ENCODE assay signal across 16 cellular contexts in the genomic region with DNA sequence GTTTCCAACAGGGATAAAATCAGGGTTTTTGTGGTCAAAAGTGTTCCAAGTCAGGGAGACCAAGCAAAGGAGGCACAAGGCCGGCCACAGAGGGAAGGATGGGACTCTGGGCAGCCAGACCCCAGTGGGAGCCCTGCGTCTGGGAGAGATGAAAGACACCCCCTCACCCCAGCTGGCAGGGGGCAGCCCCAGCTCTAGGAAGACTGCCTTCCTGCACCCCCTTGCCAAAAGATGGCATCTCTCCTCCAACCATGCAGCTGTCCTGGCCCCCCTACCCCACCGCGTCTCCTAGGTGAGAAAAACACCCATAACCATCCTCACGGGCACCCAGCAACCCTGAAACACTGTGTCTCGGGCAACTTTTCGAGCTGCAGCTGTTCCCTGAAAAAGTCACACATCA. TPM values are rescaled to one million over a fixed set of nuclear protein-coding genes. Genes with fewer than 3 reads are reported as not detected.
DNase-seq lines count a peak whose midpoint lies in the region; ATAC-seq, FAIRE-seq and TF ChIP-seq lines count a peak whose summit lies in the region.
"Had no signal": no experiment of that assay in that cellular context is flagged by ENCODE, and none has a peak within 500 bp of the region (broad histone marks: within the 10 kb centered on the region; RNA-seq: fewer than 3 reads in every experiment).

No MANE protein-coding gene starts in this region.

- no peak overlapping the region for H3K18ac ChIP-seq in IMR-90 (ENCODE audit: low read depth, low read length)

- peak overlapping the region; percentile 67 for H2AK9ac ChIP-seq in IMR-90 (replicated peaks; ENCODE audit: low read depth, low read length, poor library complexity)

- H3K9me3 Mint-ChIP-seq in astrocyte (ENCODE audit: unreplicated experiment) (no peaks in the 10 kb centered on the region), memory B cell (no peaks in the 10 kb centered on the region)
- H3K9me3 Mint-ChIP-seq in activated T-helper 17 cell treated with anti-CD3 and anti-CD28 coated beads, Interleukin-2, amount 50 U/mL, for 72 hours, result no peaks in the 10 kb centered on the region
- H3K9me3 Mint-ChIP-seq: activated CD8-positive, alpha-beta T cell treated with anti-CD3 and anti-CD28 coated beads for 36 hours; CD8-positive, alpha-beta memory T cell; natural killer cell had no signal

- WGBS in IMR-90 (ENCODE audit: extremely low coverage in 2 of 2, insufficient read length in 1 of 2), 2 experiments, result no CpG with 5 or more reads among the region's 7 CpGs
- 71 to 85% (median 78%) methylated on average over 7 of the region's 7 CpGs for WGBS in stomach, 5 donors

- H4K20me1 ChIP-seq in IMR-90 (ENCODE audit: insufficient read depth, low read length) (peaks cover 4% of the 10 kb centered on the region; the same call in 1 of the 2 replicates), astrocyte (ENCODE audit: insufficient read depth, low read length) (peaks cover 14% of the 10 kb centered on the region)

- no peak for DNase-seq in IMR-90
- no peak for DNase-seq in astrocyte (ENCODE audit: low read depth)
- no peak for DNase-seq in memory B cell (ENCODE audit: low spot score in 2 of 2)
- no peak for DNase-seq in stomach
- no peak for DNase-seq in GM03348 (ENCODE audit: low spot score)
- no peak for DNase-seq in NCI-H345 (lab: John Stamatoyannopoulos, UW)
- no peak for DNase-seq in COR-L47 (lab: John Stamatoyannopoulos, UW)
- DNase-seq: activated CD8-positive, alpha-beta T cell treated with anti-CD3 and anti-CD28 coated beads for 36 hours; activated naive CD4-positive, alpha-beta T cell treated with anti-CD3 and anti-CD28 coated beads, Interleukin-2, amount 50 U/mL, for 16 hours; CD8-positive, alpha-beta memory T cell; effector CD4-positive, alpha-beta T cell; MG63; natural killer cell; stimulated activated CD4-positive, alpha-beta T cell treated with anti-CD3 and anti-CD28 coated beads, Interleukin-4, amount 100 ng/mL, for 4 hours; testis had no signal

- H3K79me2 ChIP-seq in astrocyte (ENCODE audit: insufficient read depth, low read length), result peaks cover 27% of the 10 kb centered on the region

- intact Hi-C loops in IMR-90 (cut with micrococcal nuclease), result no loop called here
- intact Hi-C loops in stomach (cut with DNase I; ENCODE audit: low total_unique reads), result no loop called here

- H3K14ac ChIP-seq in IMR-90 (replicated peaks; ENCODE audit: low read depth, low read length), result 0 out of 2 replicates have a peak overlapping the region, but pooled peaks have one; percentile 20

- H3K27ac Mint-ChIP-seq in astrocyte (ENCODE audit: unreplicated experiment), result peak overlapping the region; percentile 96
- no peak overlapping the region for H3K27ac Mint-ChIP-seq in memory B cell
- H3K27ac Mint-ChIP-seq in activated T-helper 17 cell treated with anti-CD3 and anti-CD28 coated beads, Interleukin-2, amount 50 U/mL, for 72 hours, result no peak overlapping the region
- H3K27ac Mint-ChIP-seq: activated CD8-positive, alpha-beta T cell treated with anti-CD3 and anti-CD28 coated beads for 36 hours; CD8-positive, alpha-beta memory T cell; natural killer cell had no signal

- peaks cover 54 to 76% of the 10 kb centered on the region in 2 experiments for H3K79me1 ChIP-seq in IMR-90 (ENCODE audit: low read depth in 1 of 2, low read length in 2 of 2)

- CTCF ChIA-PET in IMR-90 (lab: Yijun Ruan, JAX), result interaction anchor here (0.7 kb wide), 1 partner anchor 78 kb away, joined by 4 read pairs; no protein-coding TSS in a partner anchor

- H2BK15ac ChIP-seq in IMR-90 (ENCODE audit: low read depth, low read length), result no peak overlapping the region

- no peak overlapping the region for H3K4me2 ChIP-seq in IMR-90 (ENCODE audit: low read depth, low read length)
- H3K4me2 ChIP-seq in astrocyte (ENCODE audit: low read length), result peak overlapping the region; percentile 64

- H3K4me1 ChIP-seq in IMR-90 (ENCODE audit: control insufficient read depth, insufficient read depth, low read length) (peaks cover 32% of the 10 kb centered on the region), astrocyte (ENCODE audit: insufficient read depth, low read length) (peaks cover 26% of the 10 kb centered on the region), stomach (peaks cover 67 to 93% (median 80%) of the 10 kb centered on the region in 4 donors)

- H3K27me3 Mint-ChIP-seq in astrocyte (ENCODE audit: low read depth, unreplicated experiment), result no peaks in the 10 kb centered on the region
- H3K27me3 Mint-ChIP-seq in memory B cell, result peaks cover 9% of the 10 kb centered on the region
- H3K27me3 Mint-ChIP-seq in activated T-helper 17 cell treated with anti-CD3 and anti-CD28 coated beads, Interleukin-2, amount 50 U/mL, for 72 hours, result no peaks in the 10 kb centered on the region

- H2AK5ac ChIP-seq in IMR-90 (ENCODE audit: low read depth, low read length), result peak overlapping the region; percentile 75

- H3K4ac ChIP-seq in IMR-90 (ENCODE audit: low read depth, low read length), result peak overlapping the region; percentile 61

- no peak for TF ChIP-seq RAD21 in IMR-90 (IDR thresholded peaks at IDR 0.05; ENCODE audit: low read length)

- ATAC-seq in IMR-90 (ENCODE audit: low read depth), result no peak
- no peak for ATAC-seq in memory B cell (ENCODE audit: low read depth)
- no peak for ATAC-seq in activated T-helper 17 cell treated with anti-CD3 and anti-CD28 coated beads, Interleukin-2, amount 50 U/mL, for 72 hours (replicated peaks)
- ATAC-seq: activated CD8-positive, alpha-beta T cell treated with anti-CD3 and anti-CD28 coated beads for 36 hours had no signal

- H3K56ac ChIP-seq in IMR-90 (ENCODE audit: extremely low read depth, insufficient read depth, low read length), result no peak overlapping the region

- no peak overlapping the region for H3K9ac ChIP-seq in IMR-90 (ENCODE audit: low read depth, low read length)
- H3K9ac ChIP-seq in astrocyte (ENCODE audit: low read length), result no peak overlapping the region

- no TSS peak for BruUV-seq in IMR-90 (replicated peaks; lab: Mats Ljungman, UMichigan)

- dilution Hi-C loops in IMR-90 (cut with HindIII; ENCODE audit: low sequenced_read_pairs, unreplicated experiment), result no loop called here

- H2BK20ac ChIP-seq in IMR-90 (ENCODE audit: low read depth, low read length), result peak overlapping the region; percentile 23; the same call in 1 of the 2 replicates

- no peak for TF ChIP-seq CTCF in IMR-90 (conservative IDR thresholded peaks at IDR 0.05; ENCODE audit: low read depth, low read length)
- TF ChIP-seq CTCF in astrocyte (IDR thresholded peaks at IDR 0.05; ENCODE audit: insufficient read depth, low read depth, low read length), result no peak
- no peak for TF ChIP-seq CTCF in stomach (IDR thresholded peaks at IDR 0.05)

- H3K9me3 ChIP-seq in IMR-90 (ENCODE audit: control insufficient read depth, insufficient read depth, low read length) (no peaks in the 10 kb centered on the region), astrocyte (ENCODE audit: insufficient read depth, low read depth, low read length) (no peaks in the 10 kb centered on the region), stomach (no peaks in the 10 kb centered on the region)
- H3K9me3 ChIP-seq: MG63, testis had no signal

- no peak for FAIRE-seq in astrocyte (lab: Jason Lieb, UNC)

- no peak for TF ChIP-seq EP300 in stomach (IDR thresholded peaks at IDR 0.05)

- POLR2A ChIA-PET in IMR-90 (lab: Charles Lee; ENCODE audit: unreplicated experiment), result interaction anchor here (1.4 kb wide), 1 partner anchor 11 kb away, joined by 6 read pairs; no protein-coding TSS in a partner anchor

- H3K36me3 ChIP-seq in IMR-90 (ENCODE audit: control insufficient read depth, insufficient read depth, low read length), result peaks cover 2% of the 10 kb centered on the region; the same call in 1 of the 2 replicates
- H3K36me3 ChIP-seq in astrocyte (ENCODE audit: insufficient read depth, low read length), result no peaks in the 10 kb centered on the region
- H3K36me3 ChIP-seq in stomach, result no peaks in the 10 kb centered on the region

- H3K4me1 Mint-ChIP-seq in astrocyte (ENCODE audit: low read depth, unreplicated experiment) (peaks cover 51% of the 10 kb centered on the region), memory B cell (peaks cover 46% of the 10 kb centered on the region)
- peaks cover 5% of the 10 kb centered on the region for H3K4me1 Mint-ChIP-seq in activated T-helper 17 cell treated with anti-CD3 and anti-CD28 coated beads, Interleukin-2, amount 50 U/mL, for 72 hours

- H2BK5ac ChIP-seq in IMR-90 (ENCODE audit: low read depth, low read length, poor library complexity, severe bottlenecking), result no peak overlapping the region

- TF ChIP-seq POLR2A in IMR-90 (IDR thresholded peaks at IDR 0.05; ENCODE audit: low read depth, low read length) (no peak), stomach (IDR thresholded peaks at IDR 0.05) (no peak)

- H4K5ac ChIP-seq in IMR-90 (ENCODE audit: low read depth, low read length), result peak overlapping the region; percentile 20; the same call in 1 of the 2 replicates

- H3K4me3 ChIP-seq in IMR-90 (ENCODE audit: insufficient read depth, low read depth, low read length), result no peak overlapping the region
- no peak overlapping the region for H3K4me3 ChIP-seq in astrocyte (ENCODE audit: insufficient read depth, low read depth, low read length)
- no peak overlapping the region for H3K4me3 ChIP-seq in stomach
- H3K4me3 ChIP-seq: MG63, testis had no signal

- H2BK120ac ChIP-seq in IMR-90 (ENCODE audit: low read depth, low read length), result peak overlapping the region; percentile 61; the same call in 1 of the 2 replicates

- H3K23ac ChIP-seq in IMR-90 (ENCODE audit: low read depth, low read length), result no peak overlapping the region

- H3K9me1 ChIP-seq in IMR-90 (ENCODE audit: insufficient read depth, low read length), result peaks cover 43% of the 10 kb centered on the region

- H3K4me3 Mint-ChIP-seq in astrocyte (ENCODE audit: unreplicated experiment), result peak overlapping the region; percentile 61
- peak overlapping the region; percentile 53 for H3K4me3 Mint-ChIP-seq in memory B cell
- H3K4me3 Mint-ChIP-seq in activated T-helper 17 cell treated with anti-CD3 and anti-CD28 coated beads, Interleukin-2, amount 50 U/mL, for 72 hours, result no peak overlapping the region
- H3K4me3 Mint-ChIP-seq: activated CD8-positive, alpha-beta T cell treated with anti-CD3 and anti-CD28 coated beads for 36 hours; natural killer cell had no signal

- in situ Hi-C loops in IMR-90 (cut with MboI; ENCODE audit: low sequenced_read_pairs), result no loop called here

- H4K8ac ChIP-seq in IMR-90 (ENCODE audit: low read depth in 2 of 2, low read length in 2 of 2), result peak overlapping the region; percentile 17 to 21; a peak in 2 of 4 replicates

- H3K27me3 ChIP-seq in IMR-90 (ENCODE audit: control insufficient read depth, insufficient read depth, low read length) (no peaks in the 10 kb centered on the region), astrocyte (ENCODE audit: insufficient read depth, low read length) (no peaks in the 10 kb centered on the region), stomach (no peaks in the 10 kb centered on the region)
- H3K27me3 ChIP-seq: MG63, testis had no signal

- peaks cover 7% of the 10 kb centered on the region for H3K36me3 Mint-ChIP-seq in astrocyte (ENCODE audit: low read depth, unreplicated experiment)
- H3K36me3 Mint-ChIP-seq in memory B cell, result no peaks in the 10 kb centered on the region
- H3K36me3 Mint-ChIP-seq in activated T-helper 17 cell treated with anti-CD3 and anti-CD28 coated beads, Interleukin-2, amount 50 U/mL, for 72 hours (ENCODE audit: low read depth), result no peaks in the 10 kb centered on the region
- H3K36me3 Mint-ChIP-seq: CD8-positive, alpha-beta memory T cell; natural killer cell had no signal

- H2AFZ ChIP-seq in IMR-90 (replicated peaks; ENCODE audit: low read length, poor library complexity) (peak overlapping the region; percentile 14), astrocyte (ENCODE audit: low read depth, low read length) (no peak overlapping the region)

- H4K91ac ChIP-seq in IMR-90 (ENCODE audit: insufficient read depth, low read depth, low read length), result peak overlapping the region; percentile 89

- H3K27ac ChIP-seq in IMR-90 (ENCODE audit: insufficient read depth, low read length), result no peak overlapping the region
- H3K27ac ChIP-seq in astrocyte (ENCODE audit: low read depth, low read length), result peak overlapping the region; percentile 50
- peak overlapping the region; percentile 86 to 94 (median 91) for H3K27ac ChIP-seq in stomach
- H3K27ac ChIP-seq: testis had no signal

RNA-seq across cellular contexts. Expression of a gene that starts 51.3 kb away (rescaled TPM):
- total RNA-seq in IMR-90 (2012; rRNA removed) (4.1 and 4.2 TPM in 2 replicates), astrocyte (37.4 and 43.7 TPM in 2 replicates), stomach (100 to 1,000 TPM in 1 of 5 donors, 10 to 100 TPM in 4; 10.5 to 111 (median 23.6) TPM)
- polyA plus RNA-seq in IMR-90 (2012; rRNA removed) (21.2 and 22.6 TPM in 2 replicates), stomach (10 to 100 TPM; 16.5 to 30.1 (median 19.8) TPM)
- polyA plus RNA-seq in IMR-90 (2012; cell fraction: cytosol; rRNA removed), result 16.0 and 18.8 TPM in 2 replicates
- polyA plus RNA-seq in IMR-90 (2012; cell fraction: nucleus; rRNA removed; ENCODE audit: low replicate concordance), result 69.3 and 81.4 TPM in 2 replicates
- under 1 TPM; 0.15 to 0.56 TPM for total RNA-seq in activated T-helper 17 cell treated with anti-CD3 and anti-CD28 coated beads, Interleukin-2, amount 50 U/mL, for 72 hours
- polyA plus RNA-seq: CD8-positive, alpha-beta memory T cell had no signal

RNA-seq across cellular contexts. Expression of a gene that starts 54.1 kb away (rescaled TPM):
- total RNA-seq in IMR-90 (2012; rRNA removed), result 37.3 and 41.7 TPM in 2 replicates
- 22.1 and 23.5 TPM in 2 replicates for polyA plus RNA-seq in IMR-90 (2012; rRNA removed)
- 22.4 and 35.2 TPM in 2 replicates for polyA plus RNA-seq in IMR-90 (2012; cell fraction: cytosol; rRNA removed)
- 9.9 and 18.3 TPM in 2 replicates for polyA plus RNA-seq in IMR-90 (2012; cell fraction: nucleus; rRNA removed; ENCODE audit: low replicate concordance)
- 56.9 and 61.3 TPM in 2 replicates for total RNA-seq in astrocyte
- total RNA-seq in stomach, result 10 to 100 TPM in 4 of 5 donors, not detected in 1; 12.6 to 26.8 (median 16.8) TPM
- polyA plus RNA-seq in stomach, result 10 to 100 TPM; 25.1 to 43.3 (median 34.2) TPM
- 10 to 100 TPM; 27.5 to 48.5 TPM for total RNA-seq in activated T-helper 17 cell treated with anti-CD3 and anti-CD28 coated beads, Interleukin-2, amount 50 U/mL, for 72 hours
